In the genomic region with DNA sequence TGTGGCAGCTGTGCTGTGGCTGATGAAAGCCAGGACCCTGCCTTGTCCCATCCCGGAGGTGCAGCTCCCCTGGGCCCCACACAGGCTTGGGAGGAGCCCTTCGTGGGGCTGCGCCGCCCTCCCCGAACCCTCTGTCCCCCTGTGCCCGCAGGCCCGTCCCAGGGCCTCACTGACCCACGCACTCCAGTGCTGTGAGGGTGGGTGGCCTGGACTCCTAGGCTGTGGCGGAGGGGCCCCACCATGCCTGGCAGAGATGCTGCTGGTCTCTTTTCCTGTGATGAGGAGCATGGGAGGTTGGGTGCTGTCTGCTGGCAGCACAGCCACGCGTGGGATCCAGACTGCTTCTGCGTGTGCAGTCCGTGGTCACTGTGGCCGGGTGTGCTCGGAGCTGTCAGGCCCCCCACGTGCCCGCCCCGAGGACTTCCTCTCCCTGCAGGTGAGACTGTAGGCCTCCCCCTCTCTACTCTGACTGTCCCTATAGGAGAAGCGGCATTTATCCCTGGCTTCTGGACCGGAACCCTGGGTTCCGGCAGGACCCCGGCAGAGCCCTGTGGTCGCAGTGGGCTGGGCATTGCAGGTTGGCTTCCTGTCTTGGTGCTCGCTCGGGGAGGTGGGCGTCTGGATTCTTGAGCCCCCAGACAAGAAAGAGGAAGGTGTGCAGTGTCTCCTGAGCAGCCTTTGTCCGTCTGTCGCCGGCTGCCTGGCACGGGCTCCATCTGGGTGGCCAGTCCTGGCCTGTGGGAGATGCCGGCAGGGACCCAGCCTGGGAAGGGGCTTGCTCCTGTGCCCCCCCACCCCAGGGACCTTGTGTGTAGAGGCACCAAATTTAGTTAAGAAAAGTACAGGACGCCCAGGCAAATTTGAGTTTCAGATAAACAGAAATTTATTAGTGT, we compare ENCODE assay signal across 9 cellular contexts. TPM values are rescaled to one million over a fixed set of nuclear protein-coding genes. Genes with fewer than 3 reads are reported as not detected.
DNase-seq lines count a peak whose midpoint lies in the region; ATAC-seq and TF ChIP-seq lines count a peak whose summit lies in the region.
"Had no signal": no experiment of that assay in that cellular context is flagged by ENCODE, and none has a peak within 500 bp of the region (broad histone marks: within the 10 kb centered on the region; RNA-seq: fewer than 3 reads in every experiment).

No MANE protein-coding gene starts in this region.

- H3K4me1 Mint-ChIP-seq in activated CD4-positive, alpha-beta T cell treated with anti-CD3 and anti-CD28 coated beads, Interleukin-2, amount 10 ng/mL, durations not matched to agents 24 days and 14 days: peaks cover 23% of the 10 kb centered on the region
- peaks cover 35% of the 10 kb centered on the region for H3K4me1 Mint-ChIP-seq in activated CD8-positive, alpha-beta T cell treated with anti-CD3 and anti-CD28 coated beads, Interleukin-2, amount 10 ng/mL, durations not matched to agents 7 days and 5 days (ENCODE audit: low read depth)

- peaks cover 16% of the 10 kb centered on the region for H3K36me3 Mint-ChIP-seq in activated CD4-positive, alpha-beta T cell treated with anti-CD3 and anti-CD28 coated beads, Interleukin-2, amount 10 ng/mL, durations not matched to agents 24 days and 14 days (ENCODE audit: low read depth)
- peaks cover 21% of the 10 kb centered on the region for H3K36me3 Mint-ChIP-seq in activated CD8-positive, alpha-beta T cell treated with anti-CD3 and anti-CD28 coated beads, Interleukin-2, amount 10 ng/mL, durations not matched to agents 7 days and 5 days (ENCODE audit: low read depth)

- H3K9me3 Mint-ChIP-seq in activated CD4-positive, alpha-beta T cell treated with anti-CD3 and anti-CD28 coated beads, Interleukin-2, amount 10 ng/mL, durations not matched to agents 24 days and 14 days: no peaks in the 10 kb centered on the region
- H3K9me3 Mint-ChIP-seq in activated CD8-positive, alpha-beta T cell treated with anti-CD3 and anti-CD28 coated beads, Interleukin-2, amount 10 ng/mL, durations not matched to agents 7 days and 5 days (ENCODE audit: insufficient read depth): no peaks in the 10 kb centered on the region

- no peak for TF ChIP-seq CTCF in right atrium auricular region (IDR thresholded peaks at IDR 0.05)

- POLR2A ChIA-PET in activated CD8-positive, alpha-beta T cell treated with anti-CD3 and anti-CD28 coated beads, Interleukin-2, amount 10 ng/mL, durations not matched to agents 7 days and 5 days (lab: Charles Lee): interaction anchor here (1.0 to 1.2 kb wide), 3 partner anchors 12 to 23 kb away, joined by 3 read pairs; no protein-coding TSS in a partner anchor

- no peaks in the 10 kb centered on the region for H3K27me3 ChIP-seq in right atrium auricular region
- H3K27me3 ChIP-seq in stomach smooth muscle (ENCODE audit: control insufficient read depth in 1 of 2, insufficient read depth in 2 of 2, low read length in 2 of 2): no peaks in the 10 kb centered on the region

- H3K9me3 ChIP-seq in right atrium auricular region (no peaks in the 10 kb centered on the region), stomach smooth muscle (ENCODE audit: control insufficient read depth in 2 of 2, low read length in 2 of 2) (peaks cover 0 to 2% of the 10 kb centered on the region in 2 donors)

- H3K4me1 ChIP-seq in right atrium auricular region (peaks cover 0 to 45% of the 10 kb centered on the region in 2 donors), stomach smooth muscle (ENCODE audit: control insufficient read depth, insufficient read depth, low read length) (peaks cover 39% of the 10 kb centered on the region)

- peak overlapping the region; percentile 74 to 78 for H3K27ac ChIP-seq in right atrium auricular region
- H3K27ac ChIP-seq in stomach smooth muscle (ENCODE audit: low read length): peak overlapping the region; percentile 46

- H3K27ac Mint-ChIP-seq in activated CD4-positive, alpha-beta T cell treated with anti-CD3 and anti-CD28 coated beads, Interleukin-2, amount 10 ng/mL, durations not matched to agents 24 days and 14 days: peak overlapping the region; percentile 65
- H3K27ac Mint-ChIP-seq in activated CD8-positive, alpha-beta T cell treated with anti-CD3 and anti-CD28 coated beads, Interleukin-2, amount 10 ng/mL, durations not matched to agents 7 days and 5 days: peak overlapping the region; percentile 92

- no peaks in the 10 kb centered on the region for H3K27me3 Mint-ChIP-seq in activated CD4-positive, alpha-beta T cell treated with anti-CD3 and anti-CD28 coated beads, Interleukin-2, amount 10 ng/mL, durations not matched to agents 24 days and 14 days
- H3K27me3 Mint-ChIP-seq in activated CD8-positive, alpha-beta T cell treated with anti-CD3 and anti-CD28 coated beads, Interleukin-2, amount 10 ng/mL, durations not matched to agents 7 days and 5 days (ENCODE audit: low read depth): no peaks in the 10 kb centered on the region

- H3K36me3 ChIP-seq in right atrium auricular region: no peaks in the 10 kb centered on the region
- peaks cover 4% of the 10 kb centered on the region in 2 donors for H3K36me3 ChIP-seq in stomach smooth muscle (ENCODE audit: control insufficient read depth in 2 of 2, insufficient read depth in 2 of 2, low read length in 2 of 2)

- CTCF ChIA-PET in activated CD8-positive, alpha-beta T cell treated with anti-CD3 and anti-CD28 coated beads, Interleukin-2, amount 10 ng/mL, durations not matched to agents 7 days and 5 days (lab: Charles Lee): interaction anchor here (0.7 to 1.6 kb wide), 4 partner anchors 26 to 330 kb away, joined by 3 to 5 read pairs (median 3); no protein-coding TSS in a partner anchor

- ATAC-seq in activated CD8-positive, alpha-beta T cell treated with anti-CD3 and anti-CD28 coated beads, Interleukin-2, amount 10 ng/mL, durations not matched to agents 7 days and 5 days: no peak
- no peak for ATAC-seq in HG03521 (IDR thresholded peaks at IDR 0.05; ENCODE audit: unreplicated experiment)

- peak overlapping the region in 1 of 2 donors; percentile 80 for H3K9ac ChIP-seq in stomach smooth muscle (ENCODE audit: low read length in 2 of 2)

- H3K4me3 ChIP-seq in right atrium auricular region (no peak overlapping the region), stomach smooth muscle (ENCODE audit: low read length in 2 of 2) (peak overlapping the region in 1 of 2 donors; percentile 81)

- intact Hi-C loops in activated CD4-positive, alpha-beta T cell treated with anti-CD3 and anti-CD28 coated beads, Interleukin-2, amount 10 ng/mL, durations not matched to agents 24 days and 14 days (cut with micrococcal nuclease): no loop called here

- DNase-seq in activated CD4-positive, alpha-beta T cell treated with anti-CD3 and anti-CD28 coated beads, Interleukin-2, amount 10 ng/mL, durations not matched to agents 24 days and 14 days: no peak
- no peak for DNase-seq in activated CD4-positive, alpha-beta T cell treated with anti-CD3 and anti-CD28 coated beads for 1 hour
- no peak for DNase-seq in activated CD8-positive, alpha-beta T cell treated with anti-CD3 and anti-CD28 coated beads, Interleukin-2, amount 10 ng/mL, durations not matched to agents 7 days and 5 days
- DNase-seq in right atrium auricular region (ENCODE audit: low spot score): no peak
- DNase-seq in SHP77 treated with DMSO at 0.1 percent for 48 hours (lab: John Stamatoyannopoulos, UW): no peak
- no peak for DNase-seq in pons (ENCODE audit: low spot score)
- DNase-seq: NCI-H2029 had no signal

- peak overlapping the region; percentile 94 for H3K4me3 Mint-ChIP-seq in activated CD4-positive, alpha-beta T cell treated with anti-CD3 and anti-CD28 coated beads, Interleukin-2, amount 10 ng/mL, durations not matched to agents 24 days and 14 days
- peak overlapping the region; percentile 86 for H3K4me3 Mint-ChIP-seq in activated CD8-positive, alpha-beta T cell treated with anti-CD3 and anti-CD28 coated beads, Interleukin-2, amount 10 ng/mL, durations not matched to agents 7 days and 5 days

RNA-seq across cellular contexts. Expression of a gene that starts 2.3 kb away (rescaled TPM):
- 187 and 192 TPM in 2 replicates for total RNA-seq in activated CD4-positive, alpha-beta T cell treated with anti-CD3 and anti-CD28 coated beads, Interleukin-2, amount 10 ng/mL, durations not matched to agents 24 days and 14 days
- total RNA-seq in activated CD8-positive, alpha-beta T cell treated with anti-CD3 and anti-CD28 coated beads, Interleukin-2, amount 10 ng/mL, durations not matched to agents 7 days and 5 days: 100 to 1,000 TPM; 109 to 127 TPM
- total RNA-seq in right atrium auricular region: 10 to 100 TPM; 51.9 to 61.7 TPM

RNA-seq across cellular contexts. Expression of a gene that starts 23.6 kb away (rescaled TPM):
- 5.7 and 6.4 TPM in 2 replicates for total RNA-seq in activated CD4-positive, alpha-beta T cell treated with anti-CD3 and anti-CD28 coated beads, Interleukin-2, amount 10 ng/mL, durations not matched to agents 24 days and 14 days
- total RNA-seq in activated CD8-positive, alpha-beta T cell treated with anti-CD3 and anti-CD28 coated beads, Interleukin-2, amount 10 ng/mL, durations not matched to agents 7 days and 5 days: 1 to 10 TPM; 1.9 to 2.4 TPM
- under 1 TPM in 1 of 2 donors, not detected in 1; 0.16 TPM for total RNA-seq in right atrium auricular region

RNA-seq across cellular contexts. Expression of a gene that starts 52.7 kb away (rescaled TPM):
- total RNA-seq in activated CD4-positive, alpha-beta T cell treated with anti-CD3 and anti-CD28 coated beads, Interleukin-2, amount 10 ng/mL, durations not matched to agents 24 days and 14 days: 0.37 and 0.43 TPM in 2 replicates
- total RNA-seq in activated CD8-positive, alpha-beta T cell treated with anti-CD3 and anti-CD28 coated beads, Interleukin-2, amount 10 ng/mL, durations not matched to agents 7 days and 5 days: under 1 TPM; 0.21 to 0.31 TPM
- 1,000 to 10,000 TPM in 1 of 2 donors, 100 to 1,000 TPM in 1; 831 to 1,272 TPM for total RNA-seq in right atrium auricular region

Comparison
In these comparisons a context has a peak if more than half of its experiments do, and no peak if none do; other contexts are left out.
1. RNA of a gene that starts 52.7 kb away (total RNA-seq): 831 to 1,272 TPM in right atrium auricular region; 0.37 to 0.43 TPM in activated CD4-positive, alpha-beta T cell treated with anti-CD3 and anti-CD28 coated beads, Interleukin-2, amount 10 ng/mL, durations not matched to agents 24 days and 14 days and 0.21 to 0.31 TPM in activated CD8-positive, alpha-beta T cell treated with anti-CD3 and anti-CD28 coated beads, Interleukin-2, amount 10 ng/mL, durations not matched to agents 7 days and 5 days; every median in the first group is over 100 times any median in the second.